In genomic region chr11:89675948-89676347, GRCh38 we compare ENCODE assay signal across 7 cellular contexts. TPM values are rescaled to one million over a fixed set of nuclear protein-coding genes. Genes with fewer than 3 reads are reported as not detected.
"Had no signal": no experiment of that assay in that cellular context is flagged by ENCODE, and none has a peak within 500 bp of the region (broad histone marks: within the 10 kb centered on the region; RNA-seq: fewer than 3 reads in every experiment).

No MANE protein-coding gene starts in this region.

RNA-seq across cellular contexts. Expression of gene TRIM77, which starts 34.2 kb away (rescaled TPM):
- total RNA-seq: M059J; PC-3; Peyer's patch; Right ventricle myocardium superior; SJSA1; T-cell; T-helper 1 cell treated with Interleukin-12 subunit alpha and Interleukin-12 subunit beta and Interleukin-4 antibody, amounts not matched to agents 30 ng/mL and 1 ng/mL, for 36 hours had no signal
